Comparison of ENCODE assay signal across 1 cellular context in the genomic region with DNA sequence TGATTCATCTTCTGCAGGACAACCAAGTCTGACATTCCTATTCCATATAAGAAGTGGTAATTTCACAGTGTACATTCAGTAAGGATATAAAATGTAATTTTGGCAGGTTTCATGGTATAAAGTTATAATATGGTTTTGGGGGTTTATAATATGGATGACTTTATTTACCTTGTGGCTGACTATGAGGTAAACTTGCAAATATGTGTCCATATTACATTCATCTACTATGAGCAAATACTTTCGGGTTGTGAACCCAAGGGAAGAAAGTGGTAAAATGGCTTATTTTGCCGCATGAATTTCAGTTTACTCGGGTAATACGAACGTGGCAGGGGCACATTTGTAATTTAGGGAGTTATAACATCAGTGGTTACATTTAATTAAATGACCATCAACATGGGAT.
TF ChIP-seq lines count a peak whose summit lies in the region.

No MANE protein-coding gene starts in this region.

TF ChIP-seq in IMR-90, 13 proteins besides CTCF, POLR2A, EP300 and RAD21 (continued from another document):
- TF ChIP-seq, protein P1, sequence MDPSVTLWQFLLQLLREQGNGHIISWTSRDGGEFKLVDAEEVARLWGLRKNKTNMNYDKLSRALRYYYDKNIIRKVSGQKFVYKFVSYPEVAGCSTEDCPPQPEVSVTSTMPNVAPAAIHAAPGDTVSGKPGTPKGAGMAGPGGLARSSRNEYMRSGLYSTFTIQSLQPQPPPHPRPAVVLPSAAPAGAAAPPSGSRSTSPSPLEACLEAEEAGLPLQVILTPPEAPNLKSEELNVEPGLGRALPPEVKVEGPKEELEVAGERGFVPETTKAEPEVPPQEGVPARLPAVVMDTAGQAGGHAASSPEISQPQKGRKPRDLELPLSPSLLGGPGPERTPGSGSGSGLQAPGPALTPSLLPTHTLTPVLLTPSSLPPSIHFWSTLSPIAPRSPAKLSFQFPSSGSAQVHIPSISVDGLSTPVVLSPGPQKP (IDR thresholded peaks at IDR 0.05; ENCODE audit: borderline replicate concordance, low read depth, low read length): no peak
